1 cellular context compared by ENCODE assay signal in genomic region chr21:43367296-43367695, GRCh38.
TF ChIP-seq lines count a peak whose summit lies in the region.

No MANE protein-coding gene starts in this region.

TF ChIP-seq in HepG2, 621 proteins besides CTCF, POLR2A, EP300 and RAD21 (continued from another document):
- TF ChIP-seq ZNF687 (CRISPR knock-in tag; IDR thresholded peaks at IDR 0.05) (peak; percentile 19), E2F1 (CRISPR knock-in tag; IDR thresholded peaks at IDR 0.05) (no peak), ZNF263 (CRISPR knock-in tag; IDR thresholded peaks at IDR 0.05) (peak; percentile 89)
